ENCODE assay signal across 12 cellular contexts in the genomic region with DNA sequence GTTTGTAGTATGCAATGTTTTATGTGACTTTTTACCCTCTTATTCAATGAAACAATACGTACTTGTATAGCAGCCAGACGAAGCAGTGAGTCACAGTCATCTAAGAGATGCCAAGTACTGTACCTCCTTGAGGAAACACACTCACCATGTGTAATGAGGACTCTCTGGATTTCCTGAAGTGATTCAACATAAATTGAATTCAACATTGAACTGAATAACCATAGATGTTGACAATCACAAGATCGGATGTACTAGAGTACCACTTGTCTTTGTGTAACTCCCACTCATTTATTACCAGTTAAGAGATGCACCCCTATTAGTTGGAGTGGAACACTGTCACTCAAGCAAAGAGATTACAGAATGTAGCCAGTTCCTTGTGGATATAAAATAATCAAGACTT.
DNase-seq lines count a peak whose midpoint lies in the region; ATAC-seq and TF ChIP-seq lines count a peak whose summit lies in the region.
"Had no signal": no experiment of that assay in that cellular context is flagged by ENCODE, and none has a peak within 500 bp of the region (broad histone marks: within the 10 kb centered on the region; RNA-seq: fewer than 3 reads in every experiment).

No MANE protein-coding gene starts in this region.

- 25% methylated on average over 3 of the region's 3 CpGs for WGBS in prostate gland

- H3K4me3 ChIP-seq in PC-9 (no peak overlapping the region), epithelial cell of proximal tubule (ENCODE audit: low read depth, low read length) (no peak overlapping the region), prostate gland (no peak overlapping the region)

- no peaks in the 10 kb centered on the region for H3K27me3 Mint-ChIP-seq in Calu3 (ENCODE audit: unreplicated experiment)
- H3K27me3 Mint-ChIP-seq in T-helper 2 cell treated with Interferon-gamma antibody and Interleukin-4, amounts not matched to agents 5 μg/mL and 100 μg/mL, for 36 hours (ENCODE audit: low read depth) = peaks cover 3% of the 10 kb centered on the region

- no peak overlapping the region for H2AFZ ChIP-seq in PC-9

- no peaks in the 10 kb centered on the region for H3K27me3 ChIP-seq in PC-9 (ENCODE audit: insufficient read depth, low read depth)
- H3K27me3 ChIP-seq in prostate gland (replicated peaks; ENCODE audit: insufficient read depth) = no peaks in the 10 kb centered on the region

- no peaks in the 10 kb centered on the region for H3K9me2 ChIP-seq in PC-9 (ENCODE audit: insufficient read depth)

- H3K36me3 Mint-ChIP-seq in Calu3 (ENCODE audit: insufficient read depth, unreplicated experiment) = peaks cover 15% of the 10 kb centered on the region
- H3K36me3 Mint-ChIP-seq in T-helper 2 cell treated with Interferon-gamma antibody and Interleukin-4, amounts not matched to agents 5 μg/mL and 100 μg/mL, for 36 hours (ENCODE audit: low read depth) = no peaks in the 10 kb centered on the region

- ATAC-seq in GM18858 (IDR thresholded peaks at IDR 0.05; ENCODE audit: unreplicated experiment) = no peak
- ATAC-seq: activated naive CD8-positive, alpha-beta T cell treated with anti-CD3 and anti-CD28 coated beads, Interleukin-2, amount 50 U/mL, for 24 hours had no signal

- CTCF ChIA-PET in Calu3 (lab: Charles Lee) = interaction anchor here (1.2 kb wide), 1 partner anchor 46 kb away, joined by 4 read pairs; no protein-coding TSS in a partner anchor
- CTCF ChIA-PET in PC-9 (lab: Charles Lee) = no interaction called here

- BruUV-seq in Calu3 (replicated peaks; lab: Mats Ljungman, UMichigan) = no TSS peak
- BruUV-seq in PC-9 (replicated peaks; lab: Mats Ljungman, UMichigan) = no TSS peak

- POLR2A ChIA-PET in PC-9 (lab: Charles Lee; ENCODE audit: unreplicated experiment) = interaction anchor here (0.6 kb wide), 1 partner anchor 46 kb away, joined by 3 read pairs; no protein-coding TSS in a partner anchor

- H3K9me3 Mint-ChIP-seq in Calu3 (ENCODE audit: low read depth, unreplicated experiment) = peaks cover 6% of the 10 kb centered on the region
- no peaks in the 10 kb centered on the region for H3K9me3 Mint-ChIP-seq in T-helper 2 cell treated with Interferon-gamma antibody and Interleukin-4, amounts not matched to agents 5 μg/mL and 100 μg/mL, for 36 hours

- no peaks in the 10 kb centered on the region for H3K79me2 ChIP-seq in PC-9 (ENCODE audit: low read depth)

- H3K36me3 ChIP-seq in PC-9 (ENCODE audit: low read depth) = no peaks in the 10 kb centered on the region
- no peaks in the 10 kb centered on the region for H3K36me3 ChIP-seq in prostate gland

- no peak for TF ChIP-seq POLR2A in prostate gland (IDR thresholded peaks at IDR 0.05)

- H4K20me1 ChIP-seq in PC-9 (ENCODE audit: insufficient read depth) = no peaks in the 10 kb centered on the region

- H3K9me3 ChIP-seq in PC-9 (ENCODE audit: insufficient read depth, low read depth) (peaks cover 13% of the 10 kb centered on the region; the same call in 1 of the 2 replicates), prostate gland (no peaks in the 10 kb centered on the region)

- H3K4me3 Mint-ChIP-seq in Calu3 (ENCODE audit: low read depth, unreplicated experiment) = peak overlapping the region; percentile 38
- H3K4me3 Mint-ChIP-seq in T-helper 2 cell treated with Interferon-gamma antibody and Interleukin-4, amounts not matched to agents 5 μg/mL and 100 μg/mL, for 36 hours = no peak overlapping the region
- H3K4me3 Mint-ChIP-seq: activated naive CD8-positive, alpha-beta T cell treated with anti-CD3 and anti-CD28 coated beads, Interleukin-2, amount 50 U/mL, for 24 hours had no signal

- peak overlapping the region; percentile 100 for H3K27ac Mint-ChIP-seq in Calu3 (ENCODE audit: unreplicated experiment)
- no peak overlapping the region for H3K27ac Mint-ChIP-seq in T-helper 2 cell treated with Interferon-gamma antibody and Interleukin-4, amounts not matched to agents 5 μg/mL and 100 μg/mL, for 36 hours
- H3K27ac Mint-ChIP-seq: activated naive CD8-positive, alpha-beta T cell treated with anti-CD3 and anti-CD28 coated beads, Interleukin-2, amount 50 U/mL, for 24 hours had no signal

- H3K27ac ChIP-seq in PC-9 = peak overlapping the region; percentile 96
- no peak overlapping the region for H3K27ac ChIP-seq in prostate gland

- TF ChIP-seq CTCF in Calu3 (IDR thresholded peaks at IDR 0.05; ENCODE audit: unreplicated experiment) (no peak), PC-9 (conservative IDR thresholded peaks at IDR 0.05) (no peak), epithelial cell of proximal tubule (conservative IDR thresholded peaks at IDR 0.05; ENCODE audit: low read depth, low read length) (no peak), prostate gland (IDR thresholded peaks at IDR 0.05) (no peak)

- peaks cover 35% of the 10 kb centered on the region for H3F3A ChIP-seq in PC-9 (ENCODE audit: insufficient read depth, low read depth)

- intact Hi-C loops in Calu3 (cut with micrococcal nuclease; ENCODE audit: unreplicated experiment) (loop anchor here (1.0 to 2.0 kb wide), 2 partner anchors 14 to 40 kb away; no protein-coding TSS in a partner anchor), PC-9 (cut with micrococcal nuclease; ENCODE audit: unreplicated experiment) (loop anchor here (5.0 kb wide), 1 partner anchor 47 kb away; no protein-coding TSS in a partner anchor), prostate gland (cut with DNase I) (no loop called here)

- DNase-seq in Calu3 = peak; percentile 68
- DNase-seq in PC-9 = peak; percentile 27 to 98
- DNase-seq in epithelial cell of proximal tubule (ENCODE audit: low read depth) = peak; percentile 99
- DNase-seq in prostate gland (ENCODE audit: low spot score) = peak; percentile 28
- no peak for DNase-seq in T-helper 2 cell treated with Interferon-gamma antibody and Interleukin-4, amounts not matched to agents 5 μg/mL and 100 μg/mL, for 36 hours (ENCODE audit: low spot score)
- DNase-seq in stimulated activated naive CD4-positive, alpha-beta T cell treated with Interleukin-2 at 50 U/mL for 16 hours (lab: John Stamatoyannopoulos, UW) = no peak
- no peak for DNase-seq in activated CD8-positive, alpha-beta memory T cell treated with anti-CD3 and anti-CD28 coated beads, Interleukin-2, amount 50 U/mL, for 48 hours
- DNase-seq: activated naive CD8-positive, alpha-beta T cell treated with anti-CD3 and anti-CD28 coated beads, Interleukin-2, amount 50 U/mL, for 24 hours; DND-41; retina; stimulated activated naive CD4-positive, alpha-beta T cell had no signal

- H3K4me2 ChIP-seq in PC-9 = peak overlapping the region; percentile 69

- H3K4me1 Mint-ChIP-seq in Calu3 (ENCODE audit: low read depth, unreplicated experiment) = peaks cover 57% of the 10 kb centered on the region
- H3K4me1 Mint-ChIP-seq in T-helper 2 cell treated with Interferon-gamma antibody and Interleukin-4, amounts not matched to agents 5 μg/mL and 100 μg/mL, for 36 hours (ENCODE audit: low read depth) = peaks cover 2% of the 10 kb centered on the region

- H3K4me1 ChIP-seq in PC-9 (replicated peaks; ENCODE audit: insufficient read depth) (peaks cover 47% of the 10 kb centered on the region), prostate gland (replicated peaks) (no peaks in the 10 kb centered on the region)

Comparison
In these comparisons a context has a peak if more than half of its experiments do, and no peak if none do; other contexts are left out.
1. DNase-seq: peak in Calu3 (single experiment), PC-9 (2 of 2), epithelial cell of proximal tubule (single experiment) and prostate gland (single experiment); none in T-helper 2 cell treated with Interferon-gamma antibody and Interleukin-4, amounts not matched to agents 5 μg/mL and 100 μg/mL, for 36 hours (single experiment), stimulated activated naive CD4-positive, alpha-beta T cell treated with Interleukin-2 at 50 U/mL for 16 hours (single experiment) and activated CD8-positive, alpha-beta memory T cell treated with anti-CD3 and anti-CD28 coated beads, Interleukin-2, amount 50 U/mL, for 48 hours (single experiment).